In the genomic region with DNA sequence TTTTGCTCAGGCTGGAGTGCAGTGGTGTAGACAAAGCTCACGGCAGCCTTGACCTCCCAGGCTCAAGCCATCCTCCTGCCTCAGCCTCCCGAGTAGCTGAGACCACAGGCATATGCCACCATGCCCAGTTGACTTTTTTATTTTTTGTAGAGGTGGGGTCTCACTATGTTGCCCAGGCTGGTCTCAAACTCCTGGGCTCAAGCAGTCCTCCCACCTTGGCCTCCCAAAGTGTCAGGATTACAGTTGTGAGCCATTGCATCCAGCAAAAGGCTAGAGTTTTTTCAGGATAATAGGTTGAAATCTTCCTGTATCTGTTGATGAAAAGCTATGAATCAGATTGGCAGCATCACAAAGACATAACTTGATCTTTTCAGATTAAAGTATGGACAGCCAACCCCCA, we compare ENCODE assay signal across 6 cellular contexts. TPM values are rescaled to one million over a fixed set of nuclear protein-coding genes. Genes with fewer than 3 reads are reported as not detected.
DNase-seq lines count a peak whose midpoint lies in the region; ATAC-seq, FAIRE-seq and TF ChIP-seq lines count a peak whose summit lies in the region.
"Not testable (repeated sequence)": the region's sequence is repeated elsewhere in the genome, so short reads cannot be mapped to it uniquely, and the experiment has no call there.
"Had no signal": no experiment of that assay in that cellular context is flagged by ENCODE, and none has a peak within 500 bp of the region (broad histone marks: within the 10 kb centered on the region; RNA-seq: fewer than 3 reads in every experiment).

No MANE protein-coding gene starts in this region.

- TF ChIP-seq RAD21 in K562 (CRISPR knock-in tag; conservative IDR thresholded peaks at IDR 0.05 in 1 of 2, IDR thresholded peaks at IDR 0.05 in 1 of 2), result not testable (repeated sequence)

- not testable (repeated sequence) for BruUV-seq in K562 (replicated peaks; lab: Mats Ljungman, UMichigan)

- not testable (repeated sequence) for H2AFZ ChIP-seq in K562 (ENCODE audit: low read depth, low read length)

- H3K4me1 ChIP-seq in HEK293 (ENCODE audit: control insufficient read depth, insufficient read depth, low read length); K562 (replicated peaks in 1 of 2; ENCODE audit: control insufficient read depth in 2 of 2, insufficient read depth in 2 of 2, low read length in 2 of 2): not testable (repeated sequence)

- DNase-seq in D721Med (ENCODE audit: insufficient read length, low spot score); K562 (ENCODE audit: extremely low read depth in 1 of 4, low spot score in 3 of 4); neural crest cell (ENCODE audit: low read depth, low spot score): not testable (repeated sequence)

- H3K9me1 ChIP-seq in K562 (ENCODE audit: control insufficient read depth, insufficient read depth, low read length), result not testable (repeated sequence)

- not testable (repeated sequence) for H3K27ac ChIP-seq in HEK293 (ENCODE audit: extremely low read depth, low read depth, low read length); K562 (ENCODE audit: extremely low read depth, low read depth, low read length)

- peak; percentile 11 for FAIRE-seq in D721Med (lab: Jason Lieb, UNC)
- FAIRE-seq in K562 (lab: Jason Lieb, UNC), result not testable (repeated sequence)

- ATAC-seq in K562, result not testable (repeated sequence)

- not testable (repeated sequence) for H3K4me3 Mint-ChIP-seq in neural crest cell

- H3K79me2 ChIP-seq in K562 (ENCODE audit: control insufficient read depth, insufficient read depth, low read length), result not testable (repeated sequence)

- H3K9me3 ChIP-seq in HEK293 (ENCODE audit: control insufficient read depth, insufficient read depth, low read depth, low read length); K562 (replicated peaks; ENCODE audit: control insufficient read depth, insufficient read depth, low read depth, low read length): not testable (repeated sequence)

- H3K9me3 Mint-ChIP-seq in neural crest cell, result not testable (repeated sequence)

- not testable (repeated sequence) for H3K4me3 ChIP-seq in HEK293 (ENCODE audit: low read depth, low read length); K562

- intact Hi-C loops in K562 (cut with micrococcal nuclease), result not testable (repeated sequence)

- H4K20me1 ChIP-seq in K562 (replicated peaks; ENCODE audit: control insufficient read depth, insufficient read depth, low read length), result not testable (repeated sequence)

- H3K9ac ChIP-seq in K562 (ENCODE audit: insufficient read depth in 1 of 2, low read depth in 2 of 2, low read length in 2 of 2), result not testable (repeated sequence)

- 100% methylated on average over 2 of the region's 2 CpGs for WGBS in K562 (ENCODE audit: insufficient coverage, low coverage, missing lambda C conversion rate)

- H3K27ac Mint-ChIP-seq in neural crest cell (ENCODE audit: unreplicated experiment), result peak overlapping the region; percentile 23

- H3K36me3 ChIP-seq in HEK293 (ENCODE audit: control insufficient read depth in 2 of 2, insufficient read depth in 1 of 2, low read length in 2 of 2), result peaks cover 69 to 98% of the 10 kb centered on the region in 2 experiments
- peaks cover 91% of the 10 kb centered on the region for H3K36me3 ChIP-seq in K562 (ENCODE audit: control insufficient read depth, insufficient read depth, low read length)

- not testable (repeated sequence) for TF ChIP-seq POLR2A in K562 (conservative IDR thresholded peaks at IDR 0.05)

- H3K36me3 Mint-ChIP-seq in neural crest cell (ENCODE audit: low read depth), result peaks cover 26% of the 10 kb centered on the region

- not testable (repeated sequence) for H3K27me3 ChIP-seq in K562 (ENCODE audit: control insufficient read depth in 2 of 2, insufficient read depth in 2 of 2, low read length in 2 of 2)

- POLR2A ChIA-PET in HEK293 (lab: Yijun Ruan, JAX), result not testable (repeated sequence)
- POLR2A ChIA-PET in K562 (lab: Yijun Ruan, JAX), result interaction anchor here (0.6 to 1.1 kb wide), 3 partner anchors 11 to 61 kb away, joined by 3 read pairs; no protein-coding TSS in a partner anchor

- not testable (repeated sequence) for TF ChIP-seq CTCF in D721Med (IDR thresholded peaks at IDR 0.05; ENCODE audit: insufficient read depth, missing control alignments); HEK293 (tag by site-specific recombination; IDR thresholded peaks at IDR 0.05); K562 (IDR thresholded peaks at IDR 0.05 in 2 of 3, conservative IDR thresholded peaks at IDR 0.05 in 1 of 3; ENCODE audit: insufficient read depth in 2 of 3, low read depth in 1 of 3, low read length in 3 of 3); neural crest cell (conservative IDR thresholded peaks at IDR 0.05)

- not testable (repeated sequence) for H3K4me2 ChIP-seq in K562 (ENCODE audit: insufficient read depth, low read length)

- TF ChIP-seq EP300 in K562 (IDR thresholded peaks at IDR 0.05; ENCODE audit: low read length), result not testable (repeated sequence)

- H3K27me3 Mint-ChIP-seq in neural crest cell (ENCODE audit: low read depth), result not testable (repeated sequence)

- not testable (repeated sequence) for H3K4me1 Mint-ChIP-seq in neural crest cell

- in situ Hi-C loops in K562 (cut with MboI), result not testable (repeated sequence)

- CTCF ChIA-PET in HEK293 (lab: Yijun Ruan, JAX), result interaction anchor here (0.6 to 1.2 kb wide), 2 partner anchors 13 to 64 kb away, joined by 3 read pairs; no protein-coding TSS in a partner anchor
- CTCF ChIA-PET in K562 (lab: Yijun Ruan, JAX; ENCODE audit: low intra/inter-chr PET ratio), result not testable (repeated sequence)

TF ChIP-seq in HEK293, 187 proteins besides CTCF, POLR2A, EP300 and RAD21:
- TF ChIP-seq ZNF121 (tag by site-specific recombination; IDR thresholded peaks at IDR 0.05), result peak; percentile 88

TF ChIP-seq in K562, 482 proteins besides CTCF, POLR2A, EP300 and RAD21:
- peak; percentile 68 for TF ChIP-seq ZNF121 (CRISPR knock-in tag; conservative IDR thresholded peaks at IDR 0.05)

RNA-seq across cellular contexts. Expression of a gene that starts 27.8 kb away (rescaled TPM):
- total RNA-seq in K562 (2011; cell fraction: chromatin; rRNA removed; ENCODE audit: low replicate concordance), result 97.9 and 100 TPM in 2 replicates
- 46.0 and 50.0 TPM in 2 replicates for total RNA-seq in K562 (2011; cell fraction: nucleolus; rRNA removed)
- 63.2 and 72.2 TPM in 2 replicates for total RNA-seq in K562 (2011; cell fraction: nucleoplasm; rRNA removed)
- total RNA-seq in K562 (2014; rRNA removed) (37.2 and 38.8 TPM in 2 replicates), K562 (2014; rRNA removed; fragmentation: Illumina TruSeq; extraction: Trizol) (27.9 and 33.2 TPM in 2 replicates), K562 (2015; rRNA removed; fragmentation: Illumina TruSeq; extraction: Trizol) (35.8 and 36.4 TPM in 2 replicates), K562 (2021) (75.0 and 82.2 TPM in 2 replicates), neural crest cell (124 and 137 TPM in 2 replicates)
- polyA plus RNA-seq in K562 (2011; rRNA removed) (61.7 and 78.6 TPM in 2 replicates), K562 (2014; fragmentation: Illumina TruSeq; extraction: Trizol) (47.9 and 59.2 TPM in 2 replicates), K562 (2014; fragmentation: Nextera tagmentation; extraction: Ambion mirVana) (10 to 100 TPM; 28.1 to 49.6 TPM), K562 (2014; rRNA removed) (43.9 and 48.3 TPM in 2 replicates)
- 42.7 and 44.2 TPM in 2 replicates for polyA plus RNA-seq in K562 (2011; cell fraction: cytosol; rRNA removed)
- polyA plus RNA-seq in K562 (2011; cell fraction: nucleus; rRNA removed), result 109 and 150 TPM in 2 replicates
- polyA plus RNA-seq in K562 (2012), result 41.1 and 44.6 TPM in 2 replicates
- 56.5 and 76.0 TPM in 2 replicates for polyA minus RNA-seq in K562 (2011; rRNA and poly(A)+ RNA removed)
- polyA minus RNA-seq in K562 (2011; cell fraction: cytosol; rRNA and poly(A)+ RNA removed), result 28.3 and 31.7 TPM in 2 replicates
- polyA minus RNA-seq in K562 (2011; cell fraction: nucleus; rRNA and poly(A)+ RNA removed), result 32.9 and 42.8 TPM in 2 replicates

RNA-seq across cellular contexts. Expression of a gene that starts 32.0 kb away (rescaled TPM):
- 0.74 and 2.5 TPM in 2 replicates for total RNA-seq in K562 (2011; cell fraction: chromatin; rRNA removed; ENCODE audit: low replicate concordance)
- 1.8 and 3.3 TPM in 2 replicates for total RNA-seq in K562 (2011; cell fraction: nucleolus; rRNA removed)
- 2.2 and 3.8 TPM in 2 replicates for total RNA-seq in K562 (2011; cell fraction: nucleoplasm; rRNA removed)
- 0.68 and 1.0 TPM in 2 replicates for total RNA-seq in K562 (2014; rRNA removed)
- 0.15 TPM in 1 of 2 replicates, not detected in the other for total RNA-seq in K562 (2014; rRNA removed; fragmentation: Illumina TruSeq; extraction: Trizol)
- 0.19 and 0.43 TPM in 2 replicates for total RNA-seq in K562 (2015; rRNA removed; fragmentation: Illumina TruSeq; extraction: Trizol)
- total RNA-seq in K562 (2021), result 0.40 and 0.84 TPM in 2 replicates
- 0.95 and 1.2 TPM in 2 replicates for polyA plus RNA-seq in K562 (2011; rRNA removed)
- 1.3 and 5.2 TPM in 2 replicates for polyA plus RNA-seq in K562 (2011; cell fraction: cytosol; rRNA removed)
- 1.3 and 4.0 TPM in 2 replicates for polyA plus RNA-seq in K562 (2011; cell fraction: nucleus; rRNA removed)
- 0.74 and 2.6 TPM in 2 replicates for polyA plus RNA-seq in K562 (2012)
- 0.27 and 0.75 TPM in 2 replicates for polyA plus RNA-seq in K562 (2014; fragmentation: Illumina TruSeq; extraction: Trizol)
- polyA plus RNA-seq in K562 (2014; fragmentation: Nextera tagmentation; extraction: Ambion mirVana), result not detected
- polyA plus RNA-seq in K562 (2014; rRNA removed), result 0.73 and 0.81 TPM in 2 replicates
- polyA minus RNA-seq in K562 (2011; rRNA and poly(A)+ RNA removed), result 0.21 and 1.1 TPM in 2 replicates
- not detected in 2 replicates for polyA minus RNA-seq in K562 (2011; cell fraction: cytosol; rRNA and poly(A)+ RNA removed)
- polyA minus RNA-seq in K562 (2011; cell fraction: nucleus; rRNA and poly(A)+ RNA removed), result 0.54 and 1.1 TPM in 2 replicates
- 10.8 and 11.7 TPM in 2 replicates for total RNA-seq in neural crest cell
- total RNA-seq: B cell; CD8-positive, alpha-beta T cell had no signal
